Comparison of ENCODE assay signal across 8 cellular contexts in the genomic region with DNA sequence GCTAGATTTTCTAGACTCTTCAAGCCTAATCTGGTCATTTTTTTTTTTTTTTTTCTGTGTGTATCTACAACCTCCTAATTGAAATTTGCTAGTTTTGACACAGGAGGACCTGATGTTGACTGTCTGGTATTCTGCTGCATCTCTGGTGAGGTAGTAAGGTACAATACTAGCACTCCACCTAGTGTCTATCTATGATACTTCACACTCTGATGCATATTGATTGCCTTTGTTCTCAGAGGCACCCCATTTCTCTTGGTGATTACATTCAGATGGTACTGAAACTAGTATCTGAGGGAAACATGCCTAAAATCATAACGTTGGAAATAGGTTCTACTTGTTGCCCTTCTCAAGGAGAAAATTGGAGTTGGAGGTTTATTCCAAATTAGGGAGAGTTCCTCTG.
A peak's percentile ranks its signal among the peaks of the same experiment; 100 is the strongest.
DNase-seq lines count a peak whose midpoint lies in the region; ATAC-seq and TF ChIP-seq lines count a peak whose summit lies in the region.

No MANE protein-coding gene starts in this region.

- H3K4me2 ChIP-seq in Loucy (ENCODE audit: low read depth, low read length, poor library complexity, severe bottlenecking): no peak overlapping the region

- H3K27ac ChIP-seq in foreskin keratinocyte: no peak overlapping the region

- TF ChIP-seq CTCF in BE2C (IDR thresholded peaks at IDR 0.05; ENCODE audit: low read depth, low read length): peak; percentile 57
- TF ChIP-seq CTCF in Loucy (conservative IDR thresholded peaks at IDR 0.05; ENCODE audit: low read length): peak; percentile 61
- TF ChIP-seq CTCF in foreskin keratinocyte (conservative IDR thresholded peaks at IDR 0.05): peak; percentile 73

- H3K4me3 ChIP-seq in BE2C (ENCODE audit: low read depth, low read length) (no peak overlapping the region), Loucy (ENCODE audit: low read length, poor library complexity, severe bottlenecking) (no peak overlapping the region)

- DNase-seq in BE2C (no peak), RKO (ENCODE audit: low spot score) (peak; percentile 73), foreskin keratinocyte (peak; percentile 5 to 39), T-helper 9 cell (no peak), hippocampal formation (lab: John Stamatoyannopoulos, UW) (no peak)

- H3K36me3 ChIP-seq in BE2C (no peaks in the 10 kb centered on the region), Loucy (ENCODE audit: insufficient read depth, low read length) (no peaks in the 10 kb centered on the region)

- H3K9ac ChIP-seq in Loucy (ENCODE audit: low read depth, low read length, poor library complexity, severe bottlenecking): no peak overlapping the region

- H3K27me3 ChIP-seq in BE2C: no peaks in the 10 kb centered on the region
- H3K27me3 ChIP-seq in Loucy (ENCODE audit: insufficient read depth, low read length, poor library complexity, severe bottlenecking): no peaks in the 10 kb centered on the region
- H3K27me3 ChIP-seq in foreskin keratinocyte: no peaks in the 10 kb centered on the region

- no peak overlapping the region for H2AFZ ChIP-seq in Loucy (ENCODE audit: low read length)

- H3K4me1 ChIP-seq in BE2C (no peaks in the 10 kb centered on the region), Loucy (ENCODE audit: insufficient read depth, low read length, poor library complexity, severe bottlenecking) (no peaks in the 10 kb centered on the region), foreskin keratinocyte (no peaks in the 10 kb centered on the region)

- H4K20me1 ChIP-seq in Loucy (ENCODE audit: insufficient read depth, low read length, poor library complexity, severe bottlenecking): no peaks in the 10 kb centered on the region

- H3F3A ChIP-seq in Loucy (ENCODE audit: low read depth): no peaks in the 10 kb centered on the region

- H3K9me2 ChIP-seq in Loucy (replicated peaks; ENCODE audit: low read depth, low read length): no peaks in the 10 kb centered on the region

- H3K79me2 ChIP-seq in Loucy (ENCODE audit: insufficient read depth, low read length): no peaks in the 10 kb centered on the region

- no peaks in the 10 kb centered on the region for H3K9me3 ChIP-seq in BE2C
- H3K9me3 ChIP-seq in Loucy (ENCODE audit: insufficient read depth, low read depth, low read length): no peaks in the 10 kb centered on the region

- ATAC-seq in foreskin keratinocyte: peak; percentile 94
- ATAC-seq in GM21529 (IDR thresholded peaks at IDR 0.05; ENCODE audit: unreplicated experiment): no peak
- ATAC-seq in GM21717 (IDR thresholded peaks at IDR 0.05; ENCODE audit: unreplicated experiment): no peak

Comparison
In these comparisons a context has a peak if more than half of its experiments do, and no peak if none do; other contexts are left out.
1. DNase-seq: peak in RKO (single experiment) and foreskin keratinocyte (2 of 2); none in BE2C (single experiment), T-helper 9 cell (single experiment) and hippocampal formation (0 of 2).
2. Peak in every context shown above with its lines, with median percentiles within 50 percentile points of each other: CTCF ChIP-seq.